8 cellular contexts compared by ENCODE assay signal in genomic region chr9:100700689-100701318, GRCh38.
DNase-seq lines count a peak whose midpoint lies in the region; ATAC-seq and TF ChIP-seq lines count a peak whose summit lies in the region.

No MANE protein-coding gene starts in this region.

- WGBS in testis, 2 donors, result 26 to 40% methylated on average over 5 of the region's 5 CpGs

- H3K36me3 ChIP-seq in DND-41 (ENCODE audit: insufficient read depth, low read length) (no peaks in the 10 kb centered on the region), NT2/D1 (ENCODE audit: insufficient read depth, insufficient read length, low read length) (no peaks in the 10 kb centered on the region), testis (ENCODE audit: low read depth, missing control alignments) (no peaks in the 10 kb centered on the region), vagina (no peaks in the 10 kb centered on the region)

- peak; percentile 48 for TF ChIP-seq CTCF in DND-41 (IDR thresholded peaks at IDR 0.05; ENCODE audit: borderline replicate concordance, extremely low read depth, low read length, poor library complexity, severe bottlenecking)
- peak; percentile 9 for TF ChIP-seq CTCF in fibroblast of the aortic adventitia (IDR thresholded peaks at IDR 0.05; ENCODE audit: insufficient read depth, low read length)
- TF ChIP-seq CTCF in testis (IDR thresholded peaks at IDR 0.05), result peak in 2 of 3 experiments; percentile 32 to 48
- no peak for TF ChIP-seq CTCF in vagina (IDR thresholded peaks at IDR 0.05)

- no peaks in the 10 kb centered on the region for H4K20me1 ChIP-seq in DND-41 (ENCODE audit: insufficient read depth, low read length)

- peak; percentile 13 for DNase-seq in DND-41
- peak; percentile 39 for DNase-seq in NT2/D1 (ENCODE audit: low read depth, low spot score)
- peak; percentile 2 for DNase-seq in fibroblast of the aortic adventitia (ENCODE audit: low read depth)
- DNase-seq in testis, result peak; percentile 32
- no peak for DNase-seq in stimulated activated naive CD4-positive, alpha-beta T cell treated with Interleukin-2 at 50 U/mL for 16 hours (lab: John Stamatoyannopoulos, UW)
- DNase-seq in vagina (ENCODE audit: extremely low spot score in 2 of 2), result no peak
- DNase-seq in COLO668 (lab: John Stamatoyannopoulos, UW; ENCODE audit: unreplicated experiment), result no peak

- no peak overlapping the region for H3K4me3 ChIP-seq in DND-41 (ENCODE audit: low read depth in 1 of 2, low read length in 2 of 2)
- H3K4me3 ChIP-seq in NT2/D1 (ENCODE audit: insufficient read length, low read depth), result no peak overlapping the region
- H3K4me3 ChIP-seq in fibroblast of the aortic adventitia (ENCODE audit: low read depth, low read length), result no peak overlapping the region
- no peak overlapping the region for H3K4me3 ChIP-seq in testis
- H3K4me3 ChIP-seq in vagina, result no peak overlapping the region

- H3K9me3 ChIP-seq in DND-41 (ENCODE audit: insufficient read depth, low read length, severe bottlenecking) (no peaks in the 10 kb centered on the region), NT2/D1 (ENCODE audit: insufficient read depth, low read length) (no peaks in the 10 kb centered on the region), testis (no peaks in the 10 kb centered on the region), vagina (no peaks in the 10 kb centered on the region)

- H3K9ac ChIP-seq in DND-41 (ENCODE audit: low read depth, low read length), result no peak overlapping the region
- no peak overlapping the region for H3K9ac ChIP-seq in NT2/D1 (ENCODE audit: insufficient read length, low read depth)

- no peaks in the 10 kb centered on the region for H3K4me1 ChIP-seq in DND-41 (ENCODE audit: insufficient read depth, low read length)
- no peaks in the 10 kb centered on the region for H3K4me1 ChIP-seq in NT2/D1 (ENCODE audit: insufficient read depth, insufficient read length)
- H3K4me1 ChIP-seq in testis, result no peaks in the 10 kb centered on the region
- no peaks in the 10 kb centered on the region for H3K4me1 ChIP-seq in vagina

- H3K27ac ChIP-seq in DND-41 (ENCODE audit: low read length), result no peak overlapping the region
- H3K27ac ChIP-seq in testis, result no peak overlapping the region
- no peak overlapping the region for H3K27ac ChIP-seq in vagina

- no peak overlapping the region for H2AFZ ChIP-seq in DND-41 (ENCODE audit: low read depth, low read length)

- intact Hi-C loops in testis (cut with DNase I; ENCODE audit: low total_unique reads) (no loop called here), vagina (cut with DNase I) (no loop called here)

- TF ChIP-seq POLR2A in testis (IDR thresholded peaks at IDR 0.05), result no peak
- no peak for TF ChIP-seq POLR2A in vagina (IDR thresholded peaks at IDR 0.05)

- no peaks in the 10 kb centered on the region for H3K79me2 ChIP-seq in DND-41 (ENCODE audit: insufficient read depth, low read length)

- no peak overlapping the region for H3K4me2 ChIP-seq in DND-41 (ENCODE audit: insufficient read depth, low read length)

- ATAC-seq in DND-41 (ENCODE audit: insufficient read depth, low read depth) (peak; percentile 40; the same call in 1 of the 3 replicates), HG02884 (IDR thresholded peaks at IDR 0.05; ENCODE audit: unreplicated experiment) (peak; percentile 84)

- H3K27me3 ChIP-seq in DND-41 (ENCODE audit: insufficient read depth, low read length, poor library complexity) (no peaks in the 10 kb centered on the region), NT2/D1 (ENCODE audit: insufficient read depth, insufficient read length) (no peaks in the 10 kb centered on the region), testis (no peaks in the 10 kb centered on the region), vagina (no peaks in the 10 kb centered on the region)

Comparison
In these comparisons a context has a peak if more than half of its experiments do, and no peak if none do; other contexts are left out.
1. DNase-seq: peak in DND-41 (single experiment), NT2/D1 (single experiment), fibroblast of the aortic adventitia (single experiment) and testis (single experiment); none in stimulated activated naive CD4-positive, alpha-beta T cell treated with Interleukin-2 at 50 U/mL for 16 hours (single experiment), vagina (0 of 2) and COLO668 (single experiment).
2. CTCF ChIP-seq: peak in DND-41 (single experiment), fibroblast of the aortic adventitia (single experiment) and testis (2 of 3); none in vagina (0 of 3).